11 cellular contexts compared by ENCODE assay signal in genomic region chr11:118008271-118008903, GRCh38. TPM values are rescaled to one million over a fixed set of nuclear protein-coding genes. Genes with fewer than 3 reads are reported as not detected.
DNase-seq lines count a peak whose midpoint lies in the region; ATAC-seq and TF ChIP-seq lines count a peak whose summit lies in the region.
"Had no signal": no experiment of that assay in that cellular context is flagged by ENCODE, and none has a peak within 500 bp of the region (broad histone marks: within the 10 kb centered on the region; RNA-seq: fewer than 3 reads in every experiment).

No MANE protein-coding gene starts in this region.

- H3K36me3 ChIP-seq in CD8-positive, alpha-beta T cell (ENCODE audit: insufficient read depth, low read length) = no peaks in the 10 kb centered on the region
- no peaks in the 10 kb centered on the region for H3K36me3 ChIP-seq in MM.1S (replicated peaks; ENCODE audit: insufficient read depth, low read length)
- H3K36me3 ChIP-seq: cardiac muscle cell had no signal

- H4K20me1 ChIP-seq in MM.1S (ENCODE audit: insufficient read depth, low read length) = no peaks in the 10 kb centered on the region

- no peaks in the 10 kb centered on the region for H3K9me3 ChIP-seq in CD8-positive, alpha-beta T cell (ENCODE audit: low read length)
- no peaks in the 10 kb centered on the region for H3K9me3 ChIP-seq in MM.1S (replicated peaks; ENCODE audit: insufficient read depth, low read length)

- no peak overlapping the region for H2AFZ ChIP-seq in MM.1S (ENCODE audit: low read length)

- intact Hi-C loops in CD8-positive, alpha-beta T cell (cut with DNase I, micrococcal nuclease) = no loop called here

- H3K27ac Mint-ChIP-seq in CD8-positive, alpha-beta T cell = peak overlapping the region; percentile 93
- H3K27ac Mint-ChIP-seq in activated naive CD8-positive, alpha-beta T cell = peak overlapping the region; percentile 87
- peak overlapping the region; percentile 44 for H3K27ac Mint-ChIP-seq in neural crest cell (ENCODE audit: unreplicated experiment)

- CTCF ChIA-PET in CD8-positive, alpha-beta T cell (lab: Charles Lee) = interaction anchor here (0.6 to 27.1 kb wide), 7 partner anchors 14 to 76 kb away, joined by 3 to 403 read pairs (median 6); partner anchors contain the start of gene IL10RA

- peak overlapping the region; percentile 74 for H3K4me3 Mint-ChIP-seq in CD8-positive, alpha-beta T cell
- H3K4me3 Mint-ChIP-seq in activated naive CD8-positive, alpha-beta T cell = peak overlapping the region; percentile 59
- no peak overlapping the region for H3K4me3 Mint-ChIP-seq in neural crest cell

- ATAC-seq in CD8-positive, alpha-beta T cell = no peak
- ATAC-seq: SK-N-SH treated with all-trans-retinoic acid at 6 μM for 48 hours had no signal

- H3K9me2 ChIP-seq in MM.1S (replicated peaks; ENCODE audit: insufficient read depth, low read length) = no peaks in the 10 kb centered on the region

- peak overlapping the region; percentile 54 for H3K9ac ChIP-seq in MM.1S (ENCODE audit: low read length)

- no peak for DNase-seq in CD8-positive, alpha-beta T cell
- DNase-seq in MM.1S (no peak), neural crest cell (ENCODE audit: low read depth, low spot score) (no peak), NCI-H2171 treated with DMSO at 0.1 percent for 48 hours (lab: John Stamatoyannopoulos, UW) (no peak), NCI-H2227 treated with DMSO at 0.1 percent for 48 hours (lab: John Stamatoyannopoulos, UW) (no peak), LoVo (ENCODE audit: low spot score) (no peak)
- DNase-seq: DMS53, Kasumi-1 had no signal

- POLR2A ChIA-PET in CD8-positive, alpha-beta T cell (lab: Charles Lee) = interaction anchor here (1.1 to 27.3 kb wide), 6 partner anchors 1 to 57 kb away, joined by 4 to 633 read pairs (median 307); partner anchors contain the start of gene IL10RA

- H3K36me3 Mint-ChIP-seq in CD8-positive, alpha-beta T cell = no peaks in the 10 kb centered on the region
- H3K36me3 Mint-ChIP-seq in activated naive CD8-positive, alpha-beta T cell = peaks cover 2% of the 10 kb centered on the region
- no peaks in the 10 kb centered on the region for H3K36me3 Mint-ChIP-seq in neural crest cell (ENCODE audit: low read depth)

- H3K27me3 ChIP-seq in CD8-positive, alpha-beta T cell (ENCODE audit: insufficient read depth, low read length) = no peaks in the 10 kb centered on the region
- no peaks in the 10 kb centered on the region for H3K27me3 ChIP-seq in MM.1S (replicated peaks; ENCODE audit: insufficient read depth, low read length)

- peaks cover 2% of the 10 kb centered on the region for H3K9me3 Mint-ChIP-seq in CD8-positive, alpha-beta T cell
- no peaks in the 10 kb centered on the region for H3K9me3 Mint-ChIP-seq in activated naive CD8-positive, alpha-beta T cell (ENCODE audit: low read depth)
- peaks cover 6% of the 10 kb centered on the region for H3K9me3 Mint-ChIP-seq in neural crest cell

- no peak for TF ChIP-seq CTCF in CD8-positive, alpha-beta T cell (IDR thresholded peaks at IDR 0.05)
- no peak for TF ChIP-seq CTCF in MM.1S (IDR thresholded peaks at IDR 0.05; ENCODE audit: low read length)
- no peak for TF ChIP-seq CTCF in neural crest cell (conservative IDR thresholded peaks at IDR 0.05)

- H3K4me3 ChIP-seq in CD8-positive, alpha-beta T cell (ENCODE audit: low read depth, low read length) = peak overlapping the region; percentile 21
- H3K4me3 ChIP-seq in MM.1S (ENCODE audit: low read length) = no peak overlapping the region
- H3K4me3 ChIP-seq: cardiac muscle cell had no signal

- peaks cover 56% of the 10 kb centered on the region for H3F3A ChIP-seq in MM.1S (ENCODE audit: insufficient read depth, low read length)

- peaks cover 100% of the 10 kb centered on the region for H3K4me1 ChIP-seq in CD8-positive, alpha-beta T cell (ENCODE audit: insufficient read depth, low read length)
- H3K4me1 ChIP-seq in MM.1S (ENCODE audit: low read length) = peaks cover 49% of the 10 kb centered on the region

- peak overlapping the region; percentile 53 for H3K27ac ChIP-seq in CD8-positive, alpha-beta T cell (ENCODE audit: low read depth, low read length)
- peak overlapping the region; percentile 92 for H3K27ac ChIP-seq in MM.1S (ENCODE audit: low read length)
- H3K27ac ChIP-seq: cardiac muscle cell had no signal

- H3K4me1 Mint-ChIP-seq in CD8-positive, alpha-beta T cell (ENCODE audit: low read depth) = peaks cover 98% of the 10 kb centered on the region
- H3K4me1 Mint-ChIP-seq in activated naive CD8-positive, alpha-beta T cell (ENCODE audit: low read depth) = peaks cover 95% of the 10 kb centered on the region
- H3K4me1 Mint-ChIP-seq in neural crest cell = no peaks in the 10 kb centered on the region

- H3K27me3 Mint-ChIP-seq in CD8-positive, alpha-beta T cell (ENCODE audit: low read depth) = no peaks in the 10 kb centered on the region
- no peaks in the 10 kb centered on the region for H3K27me3 Mint-ChIP-seq in activated naive CD8-positive, alpha-beta T cell
- no peaks in the 10 kb centered on the region for H3K27me3 Mint-ChIP-seq in neural crest cell (ENCODE audit: low read depth)

- peak overlapping the region; percentile 45 for H3K4me2 ChIP-seq in MM.1S (ENCODE audit: low read depth, low read length)

- H3K79me2 ChIP-seq in MM.1S (ENCODE audit: low read length) = no peaks in the 10 kb centered on the region

RNA-seq across cellular contexts. Expression of gene IL10RA, which starts 22.2 kb away (rescaled TPM):
- total RNA-seq in CD8-positive, alpha-beta T cell = 100 to 1,000 TPM; 295 to 299 TPM
- total RNA-seq in neural crest cell = 0.37 and 0.48 TPM in 2 replicates
- total RNA-seq: cardiac muscle cell had no signal

Comparison
In these comparisons a context has a peak if more than half of its experiments do, and no peak if none do; other contexts are left out.
1. RNA of gene IL10RA, which starts 22.2 kb away (total RNA-seq): 295 to 299 TPM in CD8-positive, alpha-beta T cell; 0.37 to 0.48 TPM in neural crest cell; every median in the first group is over 100 times any median in the second.
2. Peak in every context shown above with its lines, with median percentiles within 50 percentile points of each other: H3K27ac Mint-ChIP-seq.